ENCODE assay signal across 8 cellular contexts in genomic region chr14:53956427-53957201, GRCh38. TPM values are rescaled to one million over a fixed set of nuclear protein-coding genes. Genes with fewer than 3 reads are reported as not detected.
A peak's percentile ranks its signal among the peaks of the same experiment; 100 is the strongest.
DNase-seq lines count a peak whose midpoint lies in the region; ATAC-seq, FAIRE-seq and TF ChIP-seq lines count a peak whose summit lies in the region.

Gene BMP4, minus strand, starts transcription at chr14:53956825. Its CDS starts 4,603 bp downstream, at chr14:53952222.

- RAD21 ChIA-PET in GM12878 (lab: Charles Lee; ENCODE audit: unreplicated experiment), result no interaction called here

- H3K27ac ChIP-seq in DOHH2 (ENCODE audit: low read depth, low read length) (no peak within 1 kb of the TSS), GM12878 (ENCODE audit: control insufficient read depth, insufficient read depth) (peak within 1 kb of the TSS; percentile 27), iPS-18a (ENCODE audit: low read length) (no peak within 1 kb of the TSS), skin epidermis (peak within 1 kb of the TSS in 17 of 21 experiments; percentile 4 to 89 (median 73))

- TF ChIP-seq RAD21 in GM12878 (IDR thresholded peaks at IDR 0.05; ENCODE audit: insufficient read depth, low read depth, low read length), result no peak

- H3K9ac ChIP-seq in GM12878 (ENCODE audit: control insufficient read depth, insufficient read depth, low read length) (peak within 1 kb of the TSS; percentile 55), iPS-18a (ENCODE audit: low read length) (no peak within 1 kb of the TSS)

- ATAC-seq in GM12878, result no peak

- intact Hi-C loops in GM12878 (cut with micrococcal nuclease; ENCODE audit: unreplicated experiment), result no loop called here

- H3K4me3 ChIP-seq in DOHH2 (ENCODE audit: low read length) (peak within 1 kb of the TSS; percentile 71), GM12878 (peak within 1 kb of the TSS; percentile 65; the same call in 1 of the 2 replicates), iPS-18a (ENCODE audit: low read length) (peak within 1 kb of the TSS; percentile 85), skin epidermis (peak within 1 kb of the TSS; percentile 37 to 51 (median 40))

- peaks cover 23% of the 10 kb centered on the region for H3K27me3 ChIP-seq in DOHH2 (ENCODE audit: control insufficient read depth, low read length)
- peaks cover 3 to 13% of the 10 kb centered on the region in 2 experiments for H3K27me3 ChIP-seq in GM12878 (replicated peaks in 1 of 2; ENCODE audit: control insufficient read depth in 2 of 2, insufficient read depth in 2 of 2, low read length in 1 of 2)
- H3K27me3 ChIP-seq in iPS-18a (ENCODE audit: control insufficient read depth, insufficient read depth, low read length), result peaks cover 86% of the 10 kb centered on the region

- POLR2A ChIA-PET in GM12878 (lab: Charles Lee), result no interaction called here

- TF ChIP-seq CTCF in DOHH2 (IDR thresholded peaks at IDR 0.05; ENCODE audit: low read depth, low read length, poor library complexity, severe bottlenecking) (no peak), GM12878 (IDR thresholded peaks at IDR 0.05 in 2 of 3, conservative IDR thresholded peaks at IDR 0.05 in 1 of 3; ENCODE audit: control insufficient read depth in 2 of 3, extremely low read depth in 1 of 3, insufficient read depth in 1 of 3, low read depth in 3 of 3, low read length in 3 of 3) (no peak), D721Med (IDR thresholded peaks at IDR 0.05; ENCODE audit: insufficient read depth, missing control alignments) (no peak)

- SMC1A ChIA-PET in GM12878 (lab: Charles Lee; ENCODE audit: uncharacterized antibody, unreplicated experiment), result no interaction called here

- H3K9me2 ChIP-seq in DOHH2 (replicated peaks; ENCODE audit: control insufficient read depth, low read length), result no peaks in the 10 kb centered on the region

- no TSS peak for BruUV-seq in GM12878 (replicated peaks; lab: Mats Ljungman, UMichigan)

- FAIRE-seq in GM12878 (lab: Jason Lieb, UNC) (no peak), D721Med (lab: Jason Lieb, UNC) (no peak)

- no peaks in the 10 kb centered on the region for H3K79me2 ChIP-seq in DOHH2 (ENCODE audit: control insufficient read depth, low read length)
- H3K79me2 ChIP-seq in GM12878 (ENCODE audit: control insufficient read depth, insufficient read depth, low read length), result peaks cover 30% of the 10 kb centered on the region

- H3K36me3 ChIP-seq in DOHH2 (ENCODE audit: control insufficient read depth, low read length) (no peaks in the 10 kb centered on the region), GM12878 (ENCODE audit: control insufficient read depth in 2 of 2, insufficient read depth in 2 of 2, low read length in 1 of 2) (no peaks in the 10 kb centered on the region), iPS-18a (ENCODE audit: control insufficient read depth, low read depth, low read length) (no peaks in the 10 kb centered on the region)

- H3K4me2 ChIP-seq in DOHH2 (ENCODE audit: low read length), result peak within 1 kb of the TSS; percentile 67
- H3K4me2 ChIP-seq in GM12878 (ENCODE audit: control insufficient read depth, insufficient read depth), result peak within 1 kb of the TSS; percentile 35

- DNase-seq in Kasumi-1 (lab: John Stamatoyannopoulos, UW) (peak; percentile 63), GM12878 (ENCODE audit: low read depth, low spot score) (no peak), RPMI8226 (no peak), D721Med (ENCODE audit: insufficient read length, low spot score) (no peak)
- no peak for DNase-seq in central memory CD4-positive, alpha-beta T cell

- no peaks in the 10 kb centered on the region for H3F3A ChIP-seq in DOHH2 (ENCODE audit: control insufficient read depth, insufficient read depth)

- H3K9me3 ChIP-seq in DOHH2 (ENCODE audit: control insufficient read depth, insufficient read depth, low read length) (no peaks in the 10 kb centered on the region), GM12878 (replicated peaks; ENCODE audit: control insufficient read depth, insufficient read depth, low read length) (no peaks in the 10 kb centered on the region; the same call in 2 of the 3 replicates), iPS-18a (ENCODE audit: control insufficient read depth, low read depth, low read length) (no peaks in the 10 kb centered on the region)

- H3K4me1 ChIP-seq in DOHH2 (ENCODE audit: control insufficient read depth, low read length) (peaks cover 9% of the 10 kb centered on the region; the same call in 1 of the 2 replicates), GM12878 (ENCODE audit: control insufficient read depth, insufficient read depth, low read length) (no peaks in the 10 kb centered on the region), iPS-18a (ENCODE audit: control insufficient read depth, low read depth, low read length) (peaks cover 7% of the 10 kb centered on the region)

- in situ Hi-C loops in GM12878 (cut with MboI), result no loop called here

- H4K20me1 ChIP-seq in DOHH2 (ENCODE audit: control insufficient read depth, insufficient read depth, low read depth, low read length) (no peaks in the 10 kb centered on the region), GM12878 (ENCODE audit: control insufficient read depth, insufficient read depth) (no peaks in the 10 kb centered on the region)

- peak; percentile 56; the same call in 1 of the 2 replicates for TF ChIP-seq POLR2A in GM12878 (IDR thresholded peaks at IDR 0.05; ENCODE audit: low read depth, low read length)

- TF ChIP-seq EP300 in GM12878 (IDR thresholded peaks at IDR 0.05; ENCODE audit: borderline replicate concordance in 1 of 2, control insufficient read depth in 1 of 2, low read depth in 2 of 2, low read length in 2 of 2), result no peak

- CTCF ChIA-PET in GM12878 (lab: Yijun Ruan, JAX), result no interaction called here

- peak within 1 kb of the TSS; percentile 19; the same call in 1 of the 2 replicates for H2AFZ ChIP-seq in GM12878 (ENCODE audit: control insufficient read depth, low read depth, low read length)

- 13% methylated on average over 36 of the region's 45 CpGs for WGBS in GM12878 (ENCODE audit: insufficient coverage, insufficient replicate concordance, low lambda C conversion rate, missing lambda C conversion rate)

TF ChIP-seq in GM12878, 131 proteins besides CTCF, POLR2A, EP300 and RAD21:
- no peak for TF ChIP-seq RAD51 (IDR thresholded peaks at IDR 0.05)
- 0 out of 2 replicates have a peak, but pooled peaks have one; percentile 4 for TF ChIP-seq CREB1 (IDR thresholded peaks at IDR 0.05; ENCODE audit: low read depth)

RNA-seq across cellular contexts. Expression of gene BMP4, which starts in this region (rescaled TPM):
- total RNA-seq in GM12878 (2013; cell fraction: nucleolus; rRNA removed), result not detected in 2 replicates
- total RNA-seq in GM12878 (2014; rRNA removed), result 0.49 and 1.4 TPM in 2 replicates
- 0.22 and 0.32 TPM in 2 replicates for total RNA-seq in GM12878 (2014; rRNA removed; fragmentation: Illumina TruSeq; extraction: Trizol)
- 0.46 and 0.85 TPM in 2 replicates for total RNA-seq in GM12878 (2021)
- 7.5 TPM for polyA plus RNA-seq in GM12878 (2011; ENCODE audit: low read depth)
- polyA plus RNA-seq in GM12878 (2011; rRNA removed), result not detected in 2 replicates
- not detected in 2 replicates for polyA plus RNA-seq in GM12878 (2011; cell fraction: cytosol; rRNA removed)
- not detected in 2 replicates for polyA plus RNA-seq in GM12878 (2011; cell fraction: nucleus; rRNA removed)
- 14.6 and 21.4 TPM in 2 replicates for polyA plus RNA-seq in GM12878 (2012)
- polyA plus RNA-seq in GM12878 (2014; fragmentation: Illumina TruSeq; extraction: Trizol), result 0.21 and 0.60 TPM in 2 replicates
- under 1 TPM; 0.11 to 0.31 TPM for polyA plus RNA-seq in GM12878 (2014; fragmentation: Nextera tagmentation; extraction: Ambion mirVana)
- 0.23 and 1.2 TPM in 2 replicates for polyA plus RNA-seq in GM12878 (2014; rRNA removed)
- 1 to 10 TPM; 1.3 to 1.8 TPM for polyA plus RNA-seq in GM12878 (2016; fragmentation: Nextera tagmentation; extraction: Ambion mirVana)
- not detected in 2 replicates for polyA minus RNA-seq in GM12878 (2011; rRNA and poly(A)+ RNA removed)
- polyA minus RNA-seq in GM12878 (2011; cell fraction: cytosol; rRNA and poly(A)+ RNA removed), result not detected in 2 replicates
- not detected in 2 replicates for polyA minus RNA-seq in GM12878 (2011; cell fraction: nucleus; rRNA and poly(A)+ RNA removed)

Comparison
In these comparisons a context has a peak if more than half of its experiments do, and no peak if none do; other contexts are left out.
1. H3K27ac ChIP-seq: peak in GM12878 (single experiment) and skin epidermis (17 of 21); none in DOHH2 (single experiment) and iPS-18a (single experiment).
2. DNase-seq: peak in Kasumi-1 (2 of 2); none in GM12878 (single experiment), central memory CD4-positive, alpha-beta T cell (single experiment), RPMI8226 (single experiment) and D721Med (single experiment).
3. Peak in every context shown above with its lines, with median percentiles within 50 percentile points of each other: H3K4me3 ChIP-seq.